In the genomic region with DNA sequence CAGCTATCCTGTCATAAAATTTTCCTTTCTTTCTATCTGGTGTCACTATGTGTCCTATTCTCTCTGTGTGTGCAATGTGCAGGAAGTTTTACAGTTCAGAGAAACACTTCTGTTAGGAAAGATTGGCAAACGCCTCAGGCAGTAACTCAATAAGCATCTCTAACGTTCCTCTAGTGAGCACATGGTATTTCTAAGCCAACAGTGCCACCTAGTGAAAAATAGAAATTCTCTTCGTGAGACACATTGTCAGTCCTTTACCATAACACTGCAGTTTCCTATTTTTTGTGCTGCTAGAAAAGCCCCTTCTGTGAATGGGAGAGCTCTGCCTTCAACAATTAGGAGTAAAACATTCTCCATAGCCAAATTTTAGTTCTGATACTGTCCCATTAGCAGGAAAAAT, we compare ENCODE assay signal across 9 cellular contexts. TPM values are rescaled to one million over a fixed set of nuclear protein-coding genes. Genes with fewer than 3 reads are reported as not detected.
A peak's percentile ranks its signal among the peaks of the same experiment; 100 is the strongest.
DNase-seq lines count a peak whose midpoint lies in the region; ATAC-seq and TF ChIP-seq lines count a peak whose summit lies in the region.
"Had no signal": no experiment of that assay in that cellular context is flagged by ENCODE, and none has a peak within 500 bp of the region (broad histone marks: within the 10 kb centered on the region; RNA-seq: fewer than 3 reads in every experiment).

No MANE protein-coding gene starts in this region.

- H3K9ac ChIP-seq in SK-N-SH (no peak overlapping the region), PC-3 (ENCODE audit: low read length) (no peak overlapping the region)

- DNase-seq in SK-N-SH = peak; percentile 4
- DNase-seq in PC-3 = peak; percentile 68
- DNase-seq in foreskin fibroblast = peak; percentile 3 to 7
- DNase-seq in type B pancreatic cell (ENCODE audit: extremely low spot score, unreplicated experiment) = no peak
- DNase-seq in RWPE1 (ENCODE audit: low spot score) = no peak
- DNase-seq in AG20443 (ENCODE audit: low spot score) = no peak

- 0 out of 2 replicates have a peak, but pooled peaks have one; percentile 19 for TF ChIP-seq RAD21 in SK-N-SH (IDR thresholded peaks at IDR 0.05; ENCODE audit: low read length)

- H3K9me3 ChIP-seq in SK-N-SH (no peaks in the 10 kb centered on the region), PC-3 (ENCODE audit: low read length) (peaks cover 52% of the 10 kb centered on the region)

- H3K79me2 ChIP-seq in SK-N-SH (ENCODE audit: insufficient read depth) (no peaks in the 10 kb centered on the region), PC-3 (ENCODE audit: low read length) (no peaks in the 10 kb centered on the region)

- no peaks in the 10 kb centered on the region for H3K36me3 ChIP-seq in SK-N-SH (replicated peaks in 1 of 2; ENCODE audit: control insufficient read depth in 1 of 2, insufficient read depth in 2 of 2, low read length in 1 of 2)
- H3K36me3 ChIP-seq in PC-3 (ENCODE audit: low read depth, low read length) = no peaks in the 10 kb centered on the region; the same call in 1 of the 2 replicates

- peaks cover 10% of the 10 kb centered on the region for H3K9me3 Mint-ChIP-seq in type B pancreatic cell

- H3K27ac Mint-ChIP-seq in type B pancreatic cell = no peak overlapping the region

- no TSS peak for BruUV-seq in PC-3 (replicated peaks; lab: Mats Ljungman, UMichigan)

- ATAC-seq in SK-N-SH treated with all-trans-retinoic acid at 6 μM for 48 hours (no peak), PC-3 (peak; percentile 31; the same call in 1 of the 2 replicates), HG03039 (IDR thresholded peaks at IDR 0.05; ENCODE audit: unreplicated experiment) (no peak)

- H3K4me3 ChIP-seq in SK-N-SH (ENCODE audit: low read depth in 2 of 2, low read length in 1 of 2) = no peak overlapping the region
- H3K4me3 ChIP-seq in PC-3 (ENCODE audit: low read length) = no peak overlapping the region
- H3K4me3 ChIP-seq in foreskin fibroblast (ENCODE audit: low read depth in 1 of 2, low read length in 2 of 2) = no peak overlapping the region

- H3K27me3 ChIP-seq in SK-N-SH (ENCODE audit: insufficient read depth) (no peaks in the 10 kb centered on the region), PC-3 (ENCODE audit: low read length) (no peaks in the 10 kb centered on the region)

- no peaks in the 10 kb centered on the region for H3K4me1 Mint-ChIP-seq in type B pancreatic cell (ENCODE audit: unreplicated experiment)

- H3F3A ChIP-seq in SK-N-SH (replicated peaks; ENCODE audit: insufficient read depth) (no peaks in the 10 kb centered on the region), PC-3 (ENCODE audit: low read length, unreplicated experiment) (no peaks in the 10 kb centered on the region)

- intact Hi-C loops in PC-3 (cut with micrococcal nuclease) = no loop called here

- H3K9me2 ChIP-seq in SK-N-SH (no peaks in the 10 kb centered on the region), PC-3 (replicated peaks; ENCODE audit: low read length) (no peaks in the 10 kb centered on the region)

- H3K4me2 ChIP-seq in SK-N-SH (no peak overlapping the region), PC-3 (ENCODE audit: low read length) (no peak overlapping the region)

- H3K4me3 Mint-ChIP-seq in type B pancreatic cell = no peak overlapping the region

- POLR2A ChIA-PET in SK-N-SH (lab: Yijun Ruan, JAX) (no interaction called here), PC-3 (lab: Charles Lee; ENCODE audit: unreplicated experiment) (no interaction called here), RWPE1 (lab: Yijun Ruan, JAX; ENCODE audit: low non-redundant PET) (no interaction called here)

- no peak overlapping the region for H3K27ac ChIP-seq in SK-N-SH (ENCODE audit: low read depth in 2 of 2, low read length in 1 of 2)
- no peak overlapping the region for H3K27ac ChIP-seq in PC-3 (ENCODE audit: low read length)
- no peak overlapping the region for H3K27ac ChIP-seq in RWPE1

- no peak for TF ChIP-seq EP300 in SK-N-SH (IDR thresholded peaks at IDR 0.05; ENCODE audit: borderline replicate concordance in 1 of 2, low read depth in 1 of 2, low read length in 1 of 2)

- H4K20me1 ChIP-seq in SK-N-SH (ENCODE audit: insufficient read depth) (no peaks in the 10 kb centered on the region), PC-3 (ENCODE audit: low read length) (no peaks in the 10 kb centered on the region)

- H3K4me1 ChIP-seq in SK-N-SH (ENCODE audit: control insufficient read depth in 1 of 2, insufficient read depth in 2 of 2, low read depth in 1 of 2, low read length in 1 of 2) (no peaks in the 10 kb centered on the region), PC-3 (ENCODE audit: insufficient read depth, low read length) (no peaks in the 10 kb centered on the region)

- WGBS in SK-N-SH (ENCODE audit: low lambda C conversion rate) = 0% methylated on average over 3 of the region's 3 CpGs

- TF ChIP-seq CTCF in SK-N-SH (IDR thresholded peaks at IDR 0.05) (peak; percentile 39), PC-3 (conservative IDR thresholded peaks at IDR 0.05; ENCODE audit: low read depth, low read length) (peak; percentile 63), foreskin fibroblast (IDR thresholded peaks at IDR 0.05; ENCODE audit: low read depth, low read length) (no peak), type B pancreatic cell (conservative IDR thresholded peaks at IDR 0.05) (peak; percentile 55), RWPE1 (conservative IDR thresholded peaks at IDR 0.05; ENCODE audit: low read depth) (no peak)

- no peak overlapping the region for H2AFZ ChIP-seq in SK-N-SH (ENCODE audit: low read depth)
- H2AFZ ChIP-seq in PC-3 (ENCODE audit: low read length) = no peak overlapping the region

- CTCF ChIA-PET in SK-N-SH (lab: Yijun Ruan, JAX) (no interaction called here), PC-3 (lab: Charles Lee) (interaction anchor here (0.5 kb wide), 1 partner anchor 1232 kb away, joined by 7 read pairs; no protein-coding TSS in a partner anchor), RWPE1 (lab: Yijun Ruan, JAX) (interaction anchor here (0.5 kb wide), 1 partner anchor 18 kb away, joined by 4 read pairs; no protein-coding TSS in a partner anchor)

- H3K36me3 Mint-ChIP-seq in type B pancreatic cell = no peaks in the 10 kb centered on the region

- H3K27me3 Mint-ChIP-seq in type B pancreatic cell = no peaks in the 10 kb centered on the region

TF ChIP-seq in SK-N-SH, 30 proteins besides CTCF, POLR2A, EP300 and RAD21:
- TF ChIP-seq TCF12 (IDR thresholded peaks at IDR 0.05) = no peak
- no peak for TF ChIP-seq FOXJ3 (CRISPR knock-in tag; IDR thresholded peaks at IDR 0.05)
- no peak for TF ChIP-seq JUND (IDR thresholded peaks at IDR 0.05)
- TF ChIP-seq TAF1 (IDR thresholded peaks at IDR 0.05; ENCODE audit: borderline replicate concordance, low read depth, low read length) = no peak
- TF ChIP-seq GABPA (IDR thresholded peaks at IDR 0.05; ENCODE audit: low read depth) = no peak
- no peak for TF ChIP-seq NFIC (IDR thresholded peaks at IDR 0.05; ENCODE audit: borderline replicate concordance)
- no peak for TF ChIP-seq TEAD4 (IDR thresholded peaks at IDR 0.05; ENCODE audit: borderline replicate concordance, insufficient read depth)
- TF ChIP-seq, protein P1, sequence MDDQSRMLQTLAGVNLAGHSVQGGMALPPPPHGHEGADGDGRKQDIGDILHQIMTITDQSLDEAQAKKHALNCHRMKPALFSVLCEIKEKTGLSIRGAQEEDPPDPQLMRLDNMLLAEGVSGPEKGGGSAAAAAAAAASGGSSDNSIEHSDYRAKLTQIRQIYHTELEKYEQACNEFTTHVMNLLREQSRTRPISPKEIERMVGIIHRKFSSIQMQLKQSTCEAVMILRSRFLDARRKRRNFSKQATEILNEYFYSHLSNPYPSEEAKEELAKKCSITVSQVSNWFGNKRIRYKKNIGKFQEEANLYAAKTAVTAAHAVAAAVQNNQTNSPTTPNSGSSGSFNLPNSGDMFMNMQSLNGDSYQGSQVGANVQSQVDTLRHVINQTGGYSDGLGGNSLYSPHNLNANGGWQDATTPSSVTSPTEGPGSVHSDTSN (IDR thresholded peaks at IDR 0.05) = no peak
- no peak for TF ChIP-seq NRF1 (IDR thresholded peaks at IDR 0.05; ENCODE audit: low read depth, low read length)
- no peak for TF ChIP-seq MEF2A (IDR thresholded peaks at IDR 0.05; ENCODE audit: borderline replicate concordance, low read depth)

TF ChIP-seq in SK-N-SH treated with all-trans-retinoic acid at 6 μM for 48 hours, 23 proteins besides CTCF, POLR2A, EP300 and RAD21 (continues in another document):
- TF ChIP-seq PPARA (CRISPR knock-in tag; IDR thresholded peaks at IDR 0.05; ENCODE audit: borderline replicate concordance) = no peak
- no peak for TF ChIP-seq TCF4 (CRISPR knock-in tag; IDR thresholded peaks at IDR 0.05; ENCODE audit: borderline replicate concordance)
- no peak for TF ChIP-seq ESRRG (CRISPR knock-in tag; IDR thresholded peaks at IDR 0.05)
- no peak for TF ChIP-seq ZFP30 (CRISPR knock-in tag; IDR thresholded peaks at IDR 0.05)
- TF ChIP-seq GLIS3 (CRISPR knock-in tag; IDR thresholded peaks at IDR 0.05) = no peak
- TF ChIP-seq, protein P2, sequence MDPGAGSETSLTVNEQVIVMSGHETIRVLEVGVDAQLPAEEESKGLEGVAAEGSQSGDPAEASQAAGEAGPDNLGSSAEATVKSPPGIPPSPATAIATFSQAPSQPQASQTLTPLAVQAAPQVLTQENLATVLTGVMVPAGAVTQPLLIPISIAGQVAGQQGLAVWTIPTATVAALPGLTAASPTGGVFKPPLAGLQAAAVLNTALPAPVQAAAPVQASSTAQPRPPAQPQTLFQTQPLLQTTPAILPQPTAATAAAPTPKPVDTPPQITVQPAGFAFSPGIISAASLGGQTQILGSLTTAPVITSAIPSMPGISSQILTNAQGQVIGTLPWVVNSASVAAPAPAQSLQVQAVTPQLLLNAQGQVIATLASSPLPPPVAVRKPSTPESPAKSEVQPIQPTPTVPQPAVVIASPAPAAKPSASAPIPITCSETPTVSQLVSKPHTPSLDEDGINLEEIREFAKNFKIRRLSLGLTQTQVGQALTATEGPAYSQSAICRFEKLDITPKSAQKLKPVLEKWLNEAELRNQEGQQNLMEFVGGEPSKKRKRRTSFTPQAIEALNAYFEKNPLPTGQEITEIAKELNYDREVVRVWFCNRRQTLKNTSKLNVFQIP (CRISPR knock-in tag; IDR thresholded peaks at IDR 0.05; ENCODE audit: borderline replicate concordance, low read depth) = no peak

RNA-seq across cellular contexts. Expression of a gene that starts 50.7 kb away (rescaled TPM):
- polyA plus RNA-seq in SK-N-SH (2012; rRNA removed) = not detected in 2 replicates
- not detected in 2 replicates for polyA plus RNA-seq in SK-N-SH (2012; cell fraction: cytosol; rRNA removed)
- not detected in 2 replicates for polyA plus RNA-seq in SK-N-SH (2012; cell fraction: nucleus; rRNA removed)
- total RNA-seq in PC-3 (2014; rRNA removed) = not detected in 2 replicates
- not detected in 2 replicates for total RNA-seq in type B pancreatic cell (ENCODE audit: low replicate concordance)
- total RNA-seq: T-helper 1 cell treated with Interleukin-12 subunit alpha and Interleukin-12 subunit beta and Interleukin-4 antibody, amounts not matched to agents 30 ng/mL and 1 ng/mL, for 36 hours had no signal

Comparison
In these comparisons a context has a peak if more than half of its experiments do, and no peak if none do; other contexts are left out.
1. DNase-seq: peak in SK-N-SH (single experiment), PC-3 (single experiment) and foreskin fibroblast (2 of 2); none in type B pancreatic cell (single experiment), RWPE1 (single experiment) and AG20443 (single experiment).
2. CTCF ChIP-seq: peak in SK-N-SH (single experiment), PC-3 (single experiment) and type B pancreatic cell (single experiment); none in foreskin fibroblast (single experiment) and RWPE1 (single experiment).